Comparison of ENCODE assay signal across 26 cellular contexts in the genomic region with DNA sequence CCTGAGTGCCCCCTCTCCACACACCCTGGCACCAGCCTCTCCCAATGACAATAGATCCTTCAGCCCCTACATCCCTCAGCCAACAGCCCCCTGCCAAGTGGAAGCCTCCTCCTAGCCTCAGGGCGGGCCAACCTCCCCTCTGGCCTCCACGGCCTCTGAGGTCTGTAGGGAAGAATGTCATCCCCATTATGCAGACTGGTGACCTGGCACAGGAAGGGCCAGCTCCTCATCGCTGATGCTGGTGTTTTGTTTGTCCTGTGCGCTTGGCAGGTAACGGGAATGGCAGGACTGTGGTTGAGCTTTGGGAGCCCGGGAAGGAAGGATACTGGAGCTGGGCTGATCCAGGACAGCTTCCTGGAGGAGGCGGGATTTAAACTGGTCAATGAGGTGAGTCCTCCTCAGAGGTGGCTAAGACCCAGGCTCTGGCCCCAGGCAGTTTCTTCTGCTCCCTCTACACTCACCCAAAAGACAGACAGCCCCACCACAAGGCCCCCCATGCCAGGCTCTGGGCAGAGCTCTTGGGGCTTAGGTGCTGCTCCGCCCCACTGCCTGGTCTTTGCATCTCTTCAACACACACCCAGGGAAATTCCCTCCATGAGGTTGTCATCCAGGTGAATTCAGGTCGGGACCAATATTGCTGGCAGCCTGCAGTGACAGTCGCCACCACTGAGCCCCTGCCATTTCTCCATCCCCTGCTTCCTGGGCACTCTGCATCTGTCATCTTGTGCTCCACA.
DNase-seq lines count a peak whose midpoint lies in the region; ATAC-seq and TF ChIP-seq lines count a peak whose summit lies in the region.
"Had no signal": no experiment of that assay in that cellular context is flagged by ENCODE, and none has a peak within 500 bp of the region (broad histone marks: within the 10 kb centered on the region; RNA-seq: fewer than 3 reads in every experiment).

No MANE protein-coding gene starts in this region.

- DNase-seq in activated CD8-positive, alpha-beta memory T cell treated with anti-CD3 and anti-CD28 coated beads, Interleukin-2, amount 50 U/mL, for 48 hours = peak; percentile 43
- no peak for DNase-seq in activated CD8-positive, alpha-beta memory T cell treated with anti-CD3 and anti-CD28 coated beads, Interleukin-2, amount 50 U/mL, for 4 hours
- DNase-seq in Peyer's patch (peak in 2 of 3 donors; percentile 12 to 40), lower leg skin (ENCODE audit: low spot score in 2 of 2) (peak; percentile 12 to 71), ureter (ENCODE audit: low spot score) (peak; percentile 31), COR-L47 (lab: John Stamatoyannopoulos, UW) (no peak), NCI-H1092 treated with DMSO at 0.1 percent for 48 hours (lab: John Stamatoyannopoulos, UW) (no peak)
- DNase-seq: ACHN; activated CD4-positive, alpha-beta T cell treated with anti-CD3 and anti-CD28 coated beads for 48 hours; activated naive CD4-positive, alpha-beta T cell treated with anti-CD3 and anti-CD28 coated beads, Interleukin-2, amount 50 U/mL, for 16 hours; activated T-cell treated with anti-CD3 and anti-CD28 coated beads, Interleukin-2, amount 50 U/mL, for 1 hour; CD4-positive, alpha-beta T cell; DMS79; heart right ventricle; HFFc6; Karpas-422; lower lobe of right lung; NCI-H1092; NCI-H2081 treated with DMSO at 0.1 percent for 48 hours; NCI-H524 treated with DMSO at 0.1 percent for 48 hours; ovary; Right ventricle myocardium superior; sigmoid colon; stimulated activated naive CD8-positive, alpha-beta T cell treated with anti-CD3 and anti-CD28 coated beads, Interleukin-15, Interleukin-2, amounts not matched to agents 100 U/mL and 50 U/mL, for 24 hours; upper lobe of left lung had no signal

- no peaks in the 10 kb centered on the region for H3K36me3 ChIP-seq in Peyer's patch
- H3K36me3 ChIP-seq: heart right ventricle, lower lobe of right lung, ovary, sigmoid colon, upper lobe of left lung had no signal

- intact Hi-C loops in lower leg skin (cut with DNase I; ENCODE audit: low total_unique reads) = no loop called here

- H3K27ac ChIP-seq in Peyer's patch = no peak overlapping the region
- H3K27ac ChIP-seq: heart right ventricle, lower lobe of right lung, ovary, sigmoid colon, upper lobe of left lung had no signal

- peaks cover 0 to 8% (median 0%) of the 10 kb centered on the region in 4 donors for H3K4me1 ChIP-seq in Peyer's patch
- H3K4me1 ChIP-seq: heart right ventricle, lower lobe of right lung, sigmoid colon had no signal

- no peak for TF ChIP-seq CTCF in Peyer's patch (IDR thresholded peaks at IDR 0.05)
- TF ChIP-seq CTCF in lower leg skin (IDR thresholded peaks at IDR 0.05) = no peak

- H3K4me3 ChIP-seq in Peyer's patch (no peak overlapping the region), lower leg skin (ENCODE audit: low read depth, poor library complexity, severe bottlenecking) (no peak overlapping the region)
- H3K4me3 ChIP-seq: heart right ventricle, lower lobe of right lung, ovary, sigmoid colon, upper lobe of left lung had no signal

- H3K9me3 ChIP-seq in Peyer's patch = no peaks in the 10 kb centered on the region
- H3K9me3 ChIP-seq: heart right ventricle, lower lobe of right lung, ovary, sigmoid colon, upper lobe of left lung had no signal

- no peaks in the 10 kb centered on the region for H3K27me3 ChIP-seq in Peyer's patch
- H3K27me3 ChIP-seq: heart right ventricle, ovary, sigmoid colon, upper lobe of left lung had no signal

- 81 to 85% methylated on average over 10 of the region's 10 CpGs for WGBS in lower leg skin, 2 donors

- no peak for ATAC-seq in HG03196 (IDR thresholded peaks at IDR 0.05; ENCODE audit: unreplicated experiment)
- ATAC-seq: heart right ventricle; lower lobe of right lung; stimulated activated naive CD8-positive, alpha-beta T cell treated with anti-CD3 and anti-CD28 coated beads, Interleukin-15, Interleukin-2, amounts not matched to agents 100 U/mL and 50 U/mL, for 24 hours had no signal

- TF ChIP-seq POLR2A in Peyer's patch (IDR thresholded peaks at IDR 0.05) (no peak), lower leg skin (IDR thresholded peaks at IDR 0.05) (no peak)

Comparison
In these comparisons a context has a peak if more than half of its experiments do, and no peak if none do; other contexts are left out.
1. DNase-seq: peak in activated CD8-positive, alpha-beta memory T cell treated with anti-CD3 and anti-CD28 coated beads, Interleukin-2, amount 50 U/mL, for 48 hours (single experiment), Peyer's patch (2 of 3), lower leg skin (2 of 2) and ureter (single experiment); none in activated CD8-positive, alpha-beta memory T cell treated with anti-CD3 and anti-CD28 coated beads, Interleukin-2, amount 50 U/mL, for 4 hours (single experiment), COR-L47 (single experiment) and NCI-H1092 treated with DMSO at 0.1 percent for 48 hours (single experiment).